12 cellular contexts compared by ENCODE assay signal in genomic region chr3:52890735-52891134, GRCh38. TPM values are rescaled to one million over a fixed set of nuclear protein-coding genes. Genes with fewer than 3 reads are reported as not detected.
DNase-seq lines count a peak whose midpoint lies in the region; ATAC-seq and TF ChIP-seq lines count a peak whose summit lies in the region.
"Had no signal": no experiment of that assay in that cellular context is flagged by ENCODE, and none has a peak within 500 bp of the region (broad histone marks: within the 10 kb centered on the region; RNA-seq: fewer than 3 reads in every experiment).

No MANE protein-coding gene starts in this region.

- TF ChIP-seq CTCF in ascending aorta (IDR thresholded peaks at IDR 0.05) (no peak), left ventricle myocardium inferior (IDR thresholded peaks at IDR 0.05; ENCODE audit: borderline replicate concordance) (no peak)

- peak overlapping the region; percentile 90 for H3K27ac Mint-ChIP-seq in T-helper 17 cell

- H3K4me3 ChIP-seq in ascending aorta = no peak overlapping the region
- H3K4me3 ChIP-seq in left ventricle myocardium inferior = no peak overlapping the region
- H3K4me3 ChIP-seq: lung had no signal

- peaks cover 54% of the 10 kb centered on the region for H3K4me1 Mint-ChIP-seq in T-helper 17 cell

- H3K9me3 ChIP-seq in T-helper 17 cell (ENCODE audit: control insufficient read depth, low read length, poor library complexity, severe bottlenecking) (no peaks in the 10 kb centered on the region), ascending aorta (no peaks in the 10 kb centered on the region), left ventricle myocardium inferior (replicated peaks) (no peaks in the 10 kb centered on the region)

- H3K36me3 ChIP-seq in ascending aorta (peaks cover 0 to 4% of the 10 kb centered on the region in 2 donors), left ventricle myocardium inferior (peaks cover under 1% of the 10 kb centered on the region)

- ATAC-seq in T-helper 17 cell = no peak
- ATAC-seq in HG03139 (IDR thresholded peaks at IDR 0.05; ENCODE audit: unreplicated experiment) = no peak
- ATAC-seq in HG03460 (IDR thresholded peaks at IDR 0.05; ENCODE audit: unreplicated experiment) = no peak

- H3K27ac ChIP-seq in ascending aorta = peak overlapping the region; percentile 80 to 87
- H3K27ac ChIP-seq in left ventricle myocardium inferior (replicated peaks) = no peak overlapping the region

- DNase-seq in EL (peak; percentile 10), T-helper 17 cell (no peak), ascending aorta (ENCODE audit: low spot score in 2 of 2) (no peak), left ventricle myocardium inferior (no peak), NCI-H2081 (lab: John Stamatoyannopoulos, UW) (no peak)
- peak; percentile 47 to 50 for DNase-seq in stimulated activated CD4-positive, alpha-beta T cell treated with anti-CD3 and anti-CD28 coated beads, Interleukin-2, amount 100 ng/mL, for 24 hours
- DNase-seq: MM.1S, NCI-H69, occipital lobe had no signal

- H3K4me3 Mint-ChIP-seq in T-helper 17 cell = no peak overlapping the region

- H3K27me3 Mint-ChIP-seq in T-helper 17 cell = no peaks in the 10 kb centered on the region

- intact Hi-C loops in ascending aorta (cut with DNase I) = loop anchor here (10.0 kb wide), 1 partner anchor 356 kb away; the partner anchor contains the start of genes NT5DC2 and UQCC5
- intact Hi-C loops in left ventricle myocardium inferior (cut with micrococcal nuclease) = no loop called here

- peaks cover under 1% of the 10 kb centered on the region for H3K36me3 Mint-ChIP-seq in T-helper 17 cell (ENCODE audit: low read depth)

- no peaks in the 10 kb centered on the region for H3K27me3 ChIP-seq in ascending aorta
- H3K27me3 ChIP-seq in left ventricle myocardium inferior (ENCODE audit: low read depth) = no peaks in the 10 kb centered on the region

- H3K4me1 ChIP-seq in ascending aorta (peaks cover 22 to 62% of the 10 kb centered on the region in 2 donors), left ventricle myocardium inferior (peaks cover 58% of the 10 kb centered on the region)

RNA-seq across cellular contexts. Expression of gene STIMATE, which starts 6.6 kb away (rescaled TPM):
- total RNA-seq in T-helper 17 cell (10 to 100 TPM; 41.1 to 42.6 TPM), ascending aorta (18.9 TPM), left ventricle myocardium inferior (6.3 TPM)

RNA-seq across cellular contexts. Expression of gene MUSTN1, which starts 55.9 kb away (rescaled TPM):
- total RNA-seq in T-helper 17 cell (10 to 100 TPM; 12.3 to 16.0 TPM), ascending aorta (132 TPM), left ventricle myocardium inferior (32.7 TPM)
- total RNA-seq: occipital lobe had no signal

Comparison
In these comparisons a context has a peak if more than half of its experiments do, and no peak if none do; other contexts are left out.
1. DNase-seq: peak in EL (single experiment) and stimulated activated CD4-positive, alpha-beta T cell treated with anti-CD3 and anti-CD28 coated beads, Interleukin-2, amount 100 ng/mL, for 24 hours (2 of 2); none in T-helper 17 cell (0 of 3), ascending aorta (0 of 2), left ventricle myocardium inferior (single experiment) and NCI-H2081 (0 of 2).